9 cellular contexts compared by ENCODE assay signal in genomic region chr11:19557720-19558140, GRCh38.
A peak's percentile ranks its signal among the peaks of the same experiment; 100 is the strongest.
DNase-seq lines count a peak whose midpoint lies in the region; ATAC-seq and TF ChIP-seq lines count a peak whose summit lies in the region.
"Had no signal": no experiment of that assay in that cellular context is flagged by ENCODE, and none has a peak within 500 bp of the region (broad histone marks: within the 10 kb centered on the region; RNA-seq: fewer than 3 reads in every experiment).

No MANE protein-coding gene starts in this region.

- in situ Hi-C loops in gastrocnemius medialis (cut with MboI; ENCODE audit: low sequenced_read_pairs in 4 of 4) = loop anchor here (5.0 to 10.0 kb wide), 4 partner anchors 243 to 490 kb away; no protein-coding TSS in a partner anchor

- H4K20me1 ChIP-seq in MM.1S (ENCODE audit: insufficient read depth, low read length) (no peaks in the 10 kb centered on the region), hepatocyte (ENCODE audit: insufficient read depth, poor library complexity, severe bottlenecking) (no peaks in the 10 kb centered on the region)

- H3K27ac ChIP-seq in MM.1S (ENCODE audit: low read length) (no peak overlapping the region), hepatocyte (no peak overlapping the region), gastrocnemius medialis (no peak overlapping the region)

- H3K9ac ChIP-seq in MM.1S (ENCODE audit: low read length) = no peak overlapping the region

- 2% methylated on average over 7 of the region's 7 CpGs for WGBS in hepatocyte (ENCODE audit: low lambda C conversion rate, missing lambda C conversion rate)

- CTCF ChIA-PET in T-cell (lab: Charles Lee) = interaction anchor here in 1 of 2 donors (0.7 to 1.9 kb wide), 3 partner anchors 15 to 184 kb away, joined by 3 to 5 read pairs (median 4); no protein-coding TSS in a partner anchor

- H3K27ac Mint-ChIP-seq in T-cell = no peak overlapping the region
- H3K27ac Mint-ChIP-seq: stimulated activated naive CD8-positive, alpha-beta T cell treated with anti-CD3 and anti-CD28 coated beads, Interleukin-15, Interleukin-2, amounts not matched to agents 100 ng/mL and 50 ng/mL, for 24 hours had no signal

- peaks cover 0 to 4% (median 2%) of the 10 kb centered on the region in 3 donors for H3K4me1 Mint-ChIP-seq in T-cell

- H3K4me2 ChIP-seq in MM.1S (ENCODE audit: low read depth, low read length) (no peak overlapping the region), hepatocyte (no peak overlapping the region)

- H3K9me2 ChIP-seq in MM.1S (replicated peaks; ENCODE audit: insufficient read depth, low read length) = no peaks in the 10 kb centered on the region
- no peaks in the 10 kb centered on the region for H3K9me2 ChIP-seq in hepatocyte (replicated peaks; ENCODE audit: insufficient read depth)

- no peaks in the 10 kb centered on the region for H3K9me3 Mint-ChIP-seq in T-cell
- H3K9me3 Mint-ChIP-seq: stimulated activated naive CD8-positive, alpha-beta T cell treated with anti-CD3 and anti-CD28 coated beads, Interleukin-15, Interleukin-2, amounts not matched to agents 100 ng/mL and 50 ng/mL, for 24 hours had no signal

- ATAC-seq in T-cell (replicated peaks in 1 of 4) (peak in 1 of 4 experiments; percentile 60), gastrocnemius medialis (peak; percentile 37 to 79), HG02970 (IDR thresholded peaks at IDR 0.05; ENCODE audit: low FRiP score, unreplicated experiment) (no peak)

- peak; percentile 24 to 35 for DNase-seq in SHP77 (lab: John Stamatoyannopoulos, UW)
- DNase-seq in SHP77 treated with DMSO at 0.1 percent for 48 hours (lab: John Stamatoyannopoulos, UW) = no peak
- peak; percentile 49 for DNase-seq in MM.1S
- DNase-seq in T-cell = peak in 32 of 34 experiments; percentile 4 to 65 (median 46)
- DNase-seq in amygdala (lab: John Stamatoyannopoulos, UW) = peak in 50 of 56 donors; percentile 22 to 90 (median 64)
- DNase-seq in hepatocyte (ENCODE audit: low spot score) = peak; percentile 90
- DNase-seq in gastrocnemius medialis = peak; percentile 37 to 65

- peaks cover 13% of the 10 kb centered on the region for H3K79me2 ChIP-seq in MM.1S (ENCODE audit: low read length)
- no peaks in the 10 kb centered on the region for H3K79me2 ChIP-seq in hepatocyte

- H3K4me3 ChIP-seq in MM.1S (ENCODE audit: low read length) (no peak overlapping the region), hepatocyte (no peak overlapping the region), gastrocnemius medialis (no peak overlapping the region)

- H3K4me1 ChIP-seq in MM.1S (ENCODE audit: low read length) (peaks cover 8% of the 10 kb centered on the region), hepatocyte (ENCODE audit: insufficient read depth) (no peaks in the 10 kb centered on the region), gastrocnemius medialis (no peaks in the 10 kb centered on the region)

- intact Hi-C loops in gastrocnemius medialis (cut with DNase I; ENCODE audit: low total_unique reads) = loop anchor here (5.0 kb wide), 1 partner anchor 250 kb away; no protein-coding TSS in a partner anchor

- H3K27me3 ChIP-seq in MM.1S (replicated peaks; ENCODE audit: insufficient read depth, low read length) = no peaks in the 10 kb centered on the region
- no peaks in the 10 kb centered on the region for H3K27me3 ChIP-seq in hepatocyte
- no peaks in the 10 kb centered on the region for H3K27me3 ChIP-seq in gastrocnemius medialis

- POLR2A ChIA-PET in T-cell (lab: Charles Lee) = no interaction called here

- H3K36me3 ChIP-seq in MM.1S (replicated peaks; ENCODE audit: insufficient read depth, low read length) = no peaks in the 10 kb centered on the region
- H3K36me3 ChIP-seq in hepatocyte (replicated peaks; ENCODE audit: insufficient read depth, low read depth) = no peaks in the 10 kb centered on the region
- no peaks in the 10 kb centered on the region for H3K36me3 ChIP-seq in gastrocnemius medialis

- peaks cover 13 to 17% of the 10 kb centered on the region in 2 donors for H3K27me3 Mint-ChIP-seq in T-cell

- TF ChIP-seq CTCF in MM.1S (IDR thresholded peaks at IDR 0.05; ENCODE audit: low read length) (peak; percentile 90), hepatocyte (IDR thresholded peaks at IDR 0.05; ENCODE audit: poor library complexity) (peak; percentile 92), gastrocnemius medialis (IDR thresholded peaks at IDR 0.05 in 4 of 5, conservative IDR thresholded peaks at IDR 0.05 in 1 of 5) (peak; percentile 53 to 89 (median 79))

- TF ChIP-seq POLR2A in gastrocnemius medialis (IDR thresholded peaks at IDR 0.05) = no peak

- no peaks in the 10 kb centered on the region for H3F3A ChIP-seq in MM.1S (ENCODE audit: insufficient read depth, low read length)

- no peak overlapping the region for H3K4me3 Mint-ChIP-seq in T-cell
- H3K4me3 Mint-ChIP-seq: stimulated activated naive CD8-positive, alpha-beta T cell treated with anti-CD3 and anti-CD28 coated beads, Interleukin-15, Interleukin-2, amounts not matched to agents 100 ng/mL and 50 ng/mL, for 24 hours had no signal

- H3K9me3 ChIP-seq in MM.1S (replicated peaks; ENCODE audit: insufficient read depth, low read length) (no peaks in the 10 kb centered on the region), hepatocyte (ENCODE audit: low read depth) (no peaks in the 10 kb centered on the region), gastrocnemius medialis (no peaks in the 10 kb centered on the region)

- no peaks in the 10 kb centered on the region for H3K36me3 Mint-ChIP-seq in T-cell

- H2AFZ ChIP-seq in MM.1S (ENCODE audit: low read length) (no peak overlapping the region), hepatocyte (no peak overlapping the region)
